ENCODE assay signal across 8 cellular contexts in the genomic region with DNA sequence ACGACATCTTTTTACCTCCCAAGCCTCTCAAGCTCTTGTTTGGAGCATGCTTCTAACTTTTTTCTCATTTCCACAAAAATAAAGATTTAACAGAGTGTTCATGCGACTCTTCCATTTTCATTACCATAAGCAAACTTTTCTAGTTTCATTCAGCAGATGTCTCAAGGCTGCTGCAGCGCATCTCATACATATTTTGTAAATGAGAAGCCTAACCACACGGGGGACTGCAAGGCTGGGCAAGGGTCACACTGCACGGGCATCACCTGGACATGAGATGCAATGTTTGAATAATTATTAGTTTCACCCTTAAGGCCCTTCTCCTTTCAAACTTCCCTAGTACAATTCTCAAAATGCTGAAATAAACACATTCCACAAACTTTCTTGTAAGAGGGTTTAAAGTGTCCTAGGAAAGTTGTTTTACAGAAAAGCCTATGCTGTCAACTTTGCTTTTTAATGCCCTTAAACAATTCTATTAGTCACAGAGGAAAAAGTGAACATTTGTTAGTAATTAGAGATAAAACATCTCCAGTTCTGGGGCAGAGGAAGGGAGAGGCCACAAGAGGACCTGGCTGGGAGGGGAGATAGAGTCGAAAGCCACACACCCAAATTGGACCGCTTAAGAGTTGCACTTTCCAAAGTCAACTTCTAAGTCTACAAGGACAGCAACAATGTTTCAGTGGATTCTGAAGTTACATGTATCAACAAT. TPM values are rescaled to one million over a fixed set of nuclear protein-coding genes. Genes with fewer than 3 reads are reported as not detected.
DNase-seq lines count a peak whose midpoint lies in the region; TF ChIP-seq lines count a peak whose summit lies in the region.

No MANE protein-coding gene starts in this region.

- peak overlapping the region; percentile 79 for H2AFZ ChIP-seq in trophoblast cell (ENCODE audit: insufficient read depth, low read length, poor library complexity)

- no peaks in the 10 kb centered on the region for H3K36me3 ChIP-seq in trophoblast cell (ENCODE audit: control insufficient read depth in 1 of 2, insufficient read depth in 2 of 2, low read length in 2 of 2)

- H2BK120ac ChIP-seq in trophoblast cell (ENCODE audit: insufficient read depth, low read length, poor library complexity) = no peak overlapping the region

- H3K79me2 ChIP-seq in trophoblast cell (ENCODE audit: control insufficient read depth, insufficient read depth, low read length, poor library complexity) = peaks cover 7% of the 10 kb centered on the region

- no peak overlapping the region for H3K4ac ChIP-seq in trophoblast cell (ENCODE audit: low read depth, low read length)

- no peak overlapping the region for H3K14ac ChIP-seq in trophoblast cell (ENCODE audit: low read length)

- peaks cover 2 to 24% of the 10 kb centered on the region in 2 experiments for H3K4me1 ChIP-seq in trophoblast cell (ENCODE audit: control insufficient read depth in 1 of 2, insufficient read depth in 2 of 2, low read length in 2 of 2)

- H3K9me3 ChIP-seq in trophoblast cell (ENCODE audit: insufficient read depth, low read depth, low read length) = no peaks in the 10 kb centered on the region

- H3K27ac ChIP-seq in VCaP (peak overlapping the region; percentile 92), trophoblast cell (ENCODE audit: low read depth, low read length) (no peak overlapping the region)

- H2BK12ac ChIP-seq in trophoblast cell (ENCODE audit: low read length) = no peak overlapping the region

- peak overlapping the region; percentile 94 for H3K4me2 ChIP-seq in trophoblast cell (ENCODE audit: low read length)

- H3K27me3 ChIP-seq in trophoblast cell (ENCODE audit: insufficient read depth, low read length) = no peaks in the 10 kb centered on the region

- H2BK5ac ChIP-seq in trophoblast cell (ENCODE audit: low read depth, low read length, poor library complexity) = no peak overlapping the region

- no peak overlapping the region for H3K18ac ChIP-seq in trophoblast cell (ENCODE audit: low read length)

- peaks cover 11% of the 10 kb centered on the region for H3K79me1 ChIP-seq in trophoblast cell (ENCODE audit: low read length)

- H3K4me3 ChIP-seq in fibroblast of pulmonary artery (replicated peaks; ENCODE audit: low read depth, low read length) = peak overlapping the region; percentile 70
- H3K4me3 ChIP-seq in trophoblast cell (ENCODE audit: low read depth, low read length) = no peak overlapping the region

- no peak overlapping the region for H4K8ac ChIP-seq in trophoblast cell (ENCODE audit: low read depth, low read length)

- H4K12ac ChIP-seq in trophoblast cell (ENCODE audit: low read depth, low read length) = no peak overlapping the region

- peak; percentile 26 for TF ChIP-seq CTCF in VCaP (conservative IDR thresholded peaks at IDR 0.05)
- no peak for TF ChIP-seq CTCF in fibroblast of pulmonary artery (IDR thresholded peaks at IDR 0.05; ENCODE audit: low read length, missing control alignments)

- DNase-seq in activated naive CD4-positive, alpha-beta T cell treated with Interleukin-2 at 50 U/mL for 16 hours = peak; percentile 12
- no peak for DNase-seq in activated naive CD4-positive, alpha-beta T cell (lab: John Stamatoyannopoulos, UW)
- DNase-seq in fibroblast of pulmonary artery (ENCODE audit: low read depth) = no peak
- peak; percentile 43 to 51 for DNase-seq in trophoblast cell
- DNase-seq in activated effector memory CD4-positive, alpha-beta T cell treated with Interleukin-2 at 50 U/mL for 16 hours = no peak
- DNase-seq in NCI-H2196 (lab: John Stamatoyannopoulos, UW; ENCODE audit: unreplicated experiment) = no peak
- no peak for DNase-seq in ecto neural progenitor cell (ENCODE audit: low spot score)

- H2AK5ac ChIP-seq in trophoblast cell (ENCODE audit: low read length) = no peak overlapping the region

- H3K9ac ChIP-seq in trophoblast cell (ENCODE audit: low read length) = no peak overlapping the region

- H4K91ac ChIP-seq in trophoblast cell (ENCODE audit: low read depth, low read length) = peak overlapping the region; percentile 91

- WGBS in trophoblast cell (ENCODE audit: extremely low coverage, insufficient coverage, insufficient read length) = no CpG with 5 or more reads among the region's 7 CpGs

- no peak overlapping the region for H3K23ac ChIP-seq in trophoblast cell (ENCODE audit: low read length)

RNA-seq across cellular contexts. Expression of a gene that starts 1.3 kb away (rescaled TPM):
- 20.6 and 22.2 TPM in 2 replicates for polyA plus RNA-seq in trophoblast cell (2013)

Comparison
In these comparisons a context has a peak if more than half of its experiments do, and no peak if none do; other contexts are left out.
1. DNase-seq: peak in activated naive CD4-positive, alpha-beta T cell treated with Interleukin-2 at 50 U/mL for 16 hours (single experiment) and trophoblast cell (2 of 2); none in activated naive CD4-positive, alpha-beta T cell (0 of 4), fibroblast of pulmonary artery (single experiment), activated effector memory CD4-positive, alpha-beta T cell treated with Interleukin-2 at 50 U/mL for 16 hours (single experiment), NCI-H2196 (single experiment) and ecto neural progenitor cell (single experiment).